Comparison of ENCODE assay signal across 21 cellular contexts in genomic region chrX:131801911-131802310, GRCh38.
"Had no signal": no experiment of that assay in that cellular context is flagged by ENCODE, and none has a peak within 500 bp of the region (broad histone marks: within the 10 kb centered on the region; RNA-seq: fewer than 3 reads in every experiment).

No MANE protein-coding gene starts in this region.

- H3K4me3 ChIP-seq: hepatocyte, lung, testis, tibial nerve, upper lobe of right lung had no signal

- H3K36me3 ChIP-seq: esophagus squamous epithelium, spleen, tibial nerve, upper lobe of right lung, vagina had no signal

- H3K9me3 ChIP-seq: esophagus squamous epithelium, spleen, testis, tibial nerve, upper lobe of right lung, vagina had no signal

- ATAC-seq: effector memory CD8-positive, alpha-beta T cell; left ventricle myocardium superior; stimulated activated memory B cell treated with anti-CD40 and anti-IgM and Interleukin-4, amounts not matched to agents 10 μg/mL and 1 μg/mL and 100 μg/mL, for 72 hours; upper lobe of right lung had no signal

- DNase-seq: effector memory CD8-positive, alpha-beta T cell; esophagus squamous epithelium; foreskin melanocyte; head of caudate nucleus; kidney; left cardiac atrium; left ventricle myocardium superior; mesendoderm; naive B cell; stimulated activated CD4-positive, alpha-beta T cell treated with anti-CD3 and anti-CD28 coated beads, Interleukin-15, amount 100 ng/mL, for 24 hours; stimulated activated CD4-positive, alpha-beta T cell treated with anti-CD3 and anti-CD28 coated beads, Interleukin-1b, Interleukin-23, amount 100 ng/mL, for 48 hours; stimulated activated CD4-positive, alpha-beta T cell treated with anti-CD3 and anti-CD28 coated beads, Interleukin-4, amount 100 ng/mL, for 24 hours; testis; upper lobe of right lung had no signal

- H2AFZ ChIP-seq: hepatocyte, parathyroid adenoma had no signal

- FAIRE-seq: kidney had no signal

- H3K4me2 ChIP-seq: hepatocyte had no signal

- H3K79me2 ChIP-seq: hepatocyte, parathyroid adenoma had no signal

- H3K9ac ChIP-seq: parathyroid adenoma had no signal

- H3K4me1 ChIP-seq: esophagus squamous epithelium, parathyroid adenoma, testis, upper lobe of right lung had no signal

- H3K27me3 ChIP-seq: esophagus squamous epithelium, hepatocyte, testis, tibial nerve, upper lobe of right lung, vagina had no signal

- H3K27ac ChIP-seq: hepatocyte, parathyroid adenoma, testis, tibial nerve, upper lobe of right lung, vagina had no signal
